ENCODE assay signal across 14 cellular contexts in the genomic region with DNA sequence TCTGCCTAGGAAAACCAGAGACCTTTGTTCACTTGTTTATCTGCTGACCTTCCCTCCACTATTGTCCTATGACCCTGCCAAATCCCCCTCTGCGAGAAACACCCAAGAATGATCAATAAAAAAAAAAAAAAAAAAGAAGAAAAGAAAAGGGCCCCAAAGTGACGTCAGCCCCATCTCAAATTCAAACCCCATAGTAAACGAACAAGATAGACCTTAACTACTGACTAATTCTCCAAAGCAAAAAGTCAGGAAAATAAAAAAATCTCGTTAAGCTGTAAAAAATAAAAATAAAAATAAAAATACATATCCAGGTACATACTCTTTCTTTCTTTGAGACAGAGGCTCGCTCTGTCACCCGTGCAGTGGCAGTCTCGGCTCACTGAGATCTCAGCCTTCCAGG. TPM values are rescaled to one million over a fixed set of nuclear protein-coding genes. Genes with fewer than 3 reads are reported as not detected.
DNase-seq lines count a peak whose midpoint lies in the region; ATAC-seq, FAIRE-seq and TF ChIP-seq lines count a peak whose summit lies in the region.
"Not testable (repeated sequence)": the region's sequence is repeated elsewhere in the genome, so short reads cannot be mapped to it uniquely, and the experiment has no call there.
"Had no signal": no experiment of that assay in that cellular context is flagged by ENCODE, and none has a peak within 500 bp of the region (broad histone marks: within the 10 kb centered on the region; RNA-seq: fewer than 3 reads in every experiment).

No MANE protein-coding gene starts in this region.

- TF ChIP-seq EP300 in A549 (IDR thresholded peaks at IDR 0.05); K562 (IDR thresholded peaks at IDR 0.05; ENCODE audit: low read length): not testable (repeated sequence)

- POLR2A ChIA-PET in A549 (lab: Yijun Ruan, JAX); activated CD4-positive, alpha-beta T cell treated with anti-CD3 and anti-CD28 coated beads, Interleukin-2, amount 10 ng/mL, durations not matched to agents 7 days and 5 days (lab: Charles Lee); K562 (lab: Yijun Ruan, JAX): not testable (repeated sequence)
- POLR2A ChIA-PET in PC-9 (lab: Charles Lee; ENCODE audit: unreplicated experiment), result interaction anchor here (0.6 kb wide), 1 partner anchor 158 kb away, joined by 5 read pairs; no protein-coding TSS in a partner anchor

- H3K27ac ChIP-seq in A549; GM23248; PC-9; K562 (ENCODE audit: extremely low read depth, low read depth, low read length); keratinocyte (ENCODE audit: control insufficient read depth, insufficient read depth, low read length): not testable (repeated sequence)

- not testable (repeated sequence) for H4K20me1 ChIP-seq in GM23248 (ENCODE audit: insufficient read depth); PC-9 (ENCODE audit: insufficient read depth); K562 (replicated peaks; ENCODE audit: control insufficient read depth, insufficient read depth, low read length); keratinocyte (ENCODE audit: control insufficient read depth, extremely low read depth, insufficient read depth, low read length)

- 0 out of 3 replicates have a peak overlapping the region, but pooled peaks have one; percentile 76 for H3K4me2 ChIP-seq in A549
- H3K4me2 ChIP-seq in GM23248 (ENCODE audit: unreplicated experiment), result peak overlapping the region; percentile 93
- H3K4me2 ChIP-seq in PC-9, result 0 out of 2 replicates have a peak overlapping the region, but pooled peaks have one; percentile 91
- H3K4me2 ChIP-seq in K562 (ENCODE audit: insufficient read depth, low read length); keratinocyte (ENCODE audit: control insufficient read depth, extremely low read depth, insufficient read depth, low read depth, low read length): not testable (repeated sequence)

- CTCF ChIA-PET in A549 (lab: Yijun Ruan, JAX), result interaction anchor here (1.9 to 2.2 kb wide), 4 partner anchors 10 to 436 kb away, joined by 10 to 25 read pairs (median 24); no protein-coding TSS in a partner anchor
- CTCF ChIA-PET in PC-9 (lab: Charles Lee), result interaction anchor here (0.7 kb wide), 2 partner anchors 51 to 108 kb away, joined by 3 read pairs; no protein-coding TSS in a partner anchor
- CTCF ChIA-PET in activated CD4-positive, alpha-beta T cell treated with anti-CD3 and anti-CD28 coated beads, Interleukin-2, amount 10 ng/mL, durations not matched to agents 7 days and 5 days (lab: Charles Lee), result not testable (repeated sequence)
- CTCF ChIA-PET in K562 (lab: Yijun Ruan, JAX; ENCODE audit: low intra/inter-chr PET ratio), result interaction anchor here (1.1 kb wide), 1 partner anchor 565 kb away, joined by 4 read pairs; no protein-coding TSS in a partner anchor

- not testable (repeated sequence) for H3K27me3 Mint-ChIP-seq in activated CD4-positive, alpha-beta T cell treated with anti-CD3 and anti-CD28 coated beads, Interleukin-2, amount 10 ng/mL, durations not matched to agents 7 days and 5 days; natural killer cell treated with Interleukin-12 subunit alpha and Interleukin-12 subunit beta and Interleukin-15 and Interleukin-18, amount 100 ng/mL, for 72 hours

- peaks cover 11% of the 10 kb centered on the region for H3K36me3 Mint-ChIP-seq in activated CD4-positive, alpha-beta T cell treated with anti-CD3 and anti-CD28 coated beads, Interleukin-2, amount 10 ng/mL, durations not matched to agents 7 days and 5 days (ENCODE audit: low read depth)
- not testable (repeated sequence) for H3K36me3 Mint-ChIP-seq in natural killer cell treated with Interleukin-12 subunit alpha and Interleukin-12 subunit beta and Interleukin-15 and Interleukin-18, amount 100 ng/mL, for 72 hours; stimulated activated effector memory CD8-positive, alpha-beta T cell treated with anti-CD3 and anti-CD28 coated beads, Interleukin-12 subunit alpha, Interleukin-12 subunit beta, amount 100 ng/mL, for 72 hours

- not testable (repeated sequence) for H3K9me3 ChIP-seq in A549; GM23248 (ENCODE audit: low read depth); PC-9 (ENCODE audit: insufficient read depth, low read depth); K562 (replicated peaks; ENCODE audit: control insufficient read depth, insufficient read depth, low read depth, low read length); keratinocyte (ENCODE audit: control insufficient read depth, low read depth, low read length)

- TF ChIP-seq POLR2A in A549 (IDR thresholded peaks at IDR 0.05; ENCODE audit: low read length); K562 (conservative IDR thresholded peaks at IDR 0.05): not testable (repeated sequence)

- H3K36me3 ChIP-seq in GM23248 (ENCODE audit: low read depth); PC-9 (ENCODE audit: low read depth); K562 (ENCODE audit: control insufficient read depth, insufficient read depth, low read length); keratinocyte (ENCODE audit: control insufficient read depth in 2 of 2, extremely low read depth in 1 of 2, insufficient read depth in 2 of 2, low read length in 2 of 2): not testable (repeated sequence)

- intact Hi-C loops in PC-9 (cut with micrococcal nuclease; ENCODE audit: unreplicated experiment) (loop anchor here (10.0 kb wide), 2 partner anchors 361 to 961 kb away; no protein-coding TSS in a partner anchor), K562 (cut with micrococcal nuclease) (loop anchor here (5.0 to 10.0 kb wide), 2 partner anchors 191 to 564 kb away; no protein-coding TSS in a partner anchor)

- H3K9me2 ChIP-seq in GM23248 (ENCODE audit: insufficient read depth); PC-9 (ENCODE audit: insufficient read depth): not testable (repeated sequence)

- in situ Hi-C loops in GM23248 (cut with MboI), result loop anchor here (25.0 kb wide), 1 partner anchor 359 kb away; no protein-coding TSS in a partner anchor
- in situ Hi-C loops in K562 (cut with MboI), result not testable (repeated sequence)

- H3K79me2 ChIP-seq in GM23248 (ENCODE audit: insufficient read depth); PC-9 (ENCODE audit: low read depth); K562 (ENCODE audit: control insufficient read depth, insufficient read depth, low read length); keratinocyte (ENCODE audit: control insufficient read depth, insufficient read depth, low read length): not testable (repeated sequence)

- peak overlapping the region; percentile 86 for H3K4me3 Mint-ChIP-seq in activated CD4-positive, alpha-beta T cell treated with anti-CD3 and anti-CD28 coated beads, Interleukin-2, amount 10 ng/mL, durations not matched to agents 7 days and 5 days
- peak overlapping the region; percentile 91 for H3K4me3 Mint-ChIP-seq in natural killer cell treated with Interleukin-12 subunit alpha and Interleukin-12 subunit beta and Interleukin-15 and Interleukin-18, amount 100 ng/mL, for 72 hours
- peak overlapping the region; percentile 87 for H3K4me3 Mint-ChIP-seq in stimulated activated effector memory CD8-positive, alpha-beta T cell treated with anti-CD3 and anti-CD28 coated beads, Interleukin-12 subunit alpha, Interleukin-12 subunit beta, amount 100 ng/mL, for 72 hours

- not testable (repeated sequence) for H3K9me3 Mint-ChIP-seq in activated CD4-positive, alpha-beta T cell treated with anti-CD3 and anti-CD28 coated beads, Interleukin-2, amount 10 ng/mL, durations not matched to agents 7 days and 5 days; natural killer cell treated with Interleukin-12 subunit alpha and Interleukin-12 subunit beta and Interleukin-15 and Interleukin-18, amount 100 ng/mL, for 72 hours; stimulated activated effector memory CD8-positive, alpha-beta T cell treated with anti-CD3 and anti-CD28 coated beads, Interleukin-12 subunit alpha, Interleukin-12 subunit beta, amount 100 ng/mL, for 72 hours

- dilution Hi-C loops in keratinocyte (cut with MboI; ENCODE audit: extremely low pct_ligation_motif_present, low sequenced_read_pairs), result not testable (repeated sequence)

- H3F3A ChIP-seq in GM23248 (ENCODE audit: insufficient read depth); PC-9 (ENCODE audit: insufficient read depth, low read depth): not testable (repeated sequence)

- not testable (repeated sequence) for TF ChIP-seq RAD21 in A549 (conservative IDR thresholded peaks at IDR 0.05 in 1 of 2, IDR thresholded peaks at IDR 0.05 in 1 of 2); K562 (CRISPR knock-in tag; conservative IDR thresholded peaks at IDR 0.05 in 1 of 2, IDR thresholded peaks at IDR 0.05 in 1 of 2)

- H3K27me3 ChIP-seq in GM23248 (replicated peaks; ENCODE audit: insufficient read depth); PC-9 (ENCODE audit: insufficient read depth, low read depth); K562 (ENCODE audit: control insufficient read depth in 2 of 2, insufficient read depth in 2 of 2, low read length in 2 of 2); keratinocyte (ENCODE audit: control insufficient read depth, extremely low read depth, insufficient read depth, low read length): not testable (repeated sequence)

- H3K4me3 ChIP-seq in A549; PC-9; K562; keratinocyte (ENCODE audit: control insufficient read depth in 2 of 3, extremely low read depth in 1 of 3, insufficient read depth in 2 of 3, low read depth in 1 of 3, low read length in 3 of 3): not testable (repeated sequence)
- H3K4me3 ChIP-seq in GM23248, result peak overlapping the region; percentile 77; the same call in 1 of the 2 replicates

- DNase-seq in A549 (ENCODE audit: low read depth in 1 of 2, low spot score in 1 of 2); GM23248; PC-9; activated CD4-positive, alpha-beta T cell treated with anti-CD3 and anti-CD28 coated beads, Interleukin-2, amount 10 ng/mL, durations not matched to agents 7 days and 5 days; K562 (ENCODE audit: extremely low read depth in 1 of 4, low spot score in 3 of 4); keratinocyte (ENCODE audit: low read depth, low spot score); natural killer cell treated with Interleukin-12 subunit alpha and Interleukin-12 subunit beta and Interleukin-15 and Interleukin-18, amount 100 ng/mL, for 72 hours (ENCODE audit: low spot score); stimulated activated effector memory CD8-positive, alpha-beta T cell treated with anti-CD3 and anti-CD28 coated beads, Interleukin-12 subunit alpha, Interleukin-12 subunit beta, amount 100 ng/mL, for 72 hours (ENCODE audit: low spot score in 2 of 2): not testable (repeated sequence)

- H3K4me1 ChIP-seq in A549; PC-9 (replicated peaks; ENCODE audit: insufficient read depth); keratinocyte (ENCODE audit: control insufficient read depth, extremely low read depth, insufficient read depth, low read length): not testable (repeated sequence)
- H3K4me1 ChIP-seq in GM23248 (ENCODE audit: insufficient read depth) (peaks cover 12% of the 10 kb centered on the region), K562 (replicated peaks in 1 of 2; ENCODE audit: control insufficient read depth in 2 of 2, insufficient read depth in 2 of 2, low read length in 2 of 2) (peaks cover 4 to 11% of the 10 kb centered on the region in 2 experiments; a peak in 2 of 5 replicates)

- BruUV-seq in PC-9 (replicated peaks; lab: Mats Ljungman, UMichigan); K562 (replicated peaks; lab: Mats Ljungman, UMichigan): not testable (repeated sequence)

- not testable (repeated sequence) for FAIRE-seq in A549 (lab: Jason Lieb, UNC)
- FAIRE-seq in K562 (lab: Jason Lieb, UNC), result peak; percentile 77
- peak; percentile 60 for FAIRE-seq in keratinocyte (lab: Jason Lieb, UNC)

- not testable (repeated sequence) for TF ChIP-seq CTCF in A549 (IDR thresholded peaks at IDR 0.05); PC-9 (conservative IDR thresholded peaks at IDR 0.05); K562 (IDR thresholded peaks at IDR 0.05 in 2 of 3, conservative IDR thresholded peaks at IDR 0.05 in 1 of 3; ENCODE audit: insufficient read depth in 2 of 3, low read depth in 1 of 3, low read length in 3 of 3); keratinocyte (optimal IDR thresholded peaks at IDR 0.05 in 1 of 3, IDR thresholded peaks at IDR 0.05 in 1 of 3, conservative IDR thresholded peaks at IDR 0.05 in 1 of 3; ENCODE audit: extremely low read depth in 1 of 3, insufficient read depth in 2 of 3, low read length in 3 of 3)

- H3K9ac ChIP-seq in GM23248; K562 (ENCODE audit: insufficient read depth in 1 of 2, low read depth in 2 of 2, low read length in 2 of 2); keratinocyte (ENCODE audit: control insufficient read depth, extremely low read depth, insufficient read depth, low read length): not testable (repeated sequence)

- H2AFZ ChIP-seq in GM23248; PC-9; K562 (ENCODE audit: low read depth, low read length); keratinocyte (ENCODE audit: control insufficient read depth, low read length): not testable (repeated sequence)

- not testable (repeated sequence) for ATAC-seq in A549; K562; natural killer cell treated with Interleukin-12 subunit alpha and Interleukin-12 subunit beta and Interleukin-15 and Interleukin-18, amount 100 ng/mL, for 72 hours; stimulated activated effector memory CD8-positive, alpha-beta T cell treated with anti-CD3 and anti-CD28 coated beads, Interleukin-12 subunit alpha, Interleukin-12 subunit beta, amount 100 ng/mL, for 72 hours

- 96% methylated on average over 6 of the region's 7 CpGs for WGBS in A549 (ENCODE audit: missing lambda C conversion rate)
- 79 to 80% methylated on average over 5 to 6 of the region's 7 CpGs for WGBS in GM23248 (ENCODE audit: low coverage in 1 of 2, low lambda C conversion rate in 2 of 2, missing lambda C conversion rate in 2 of 2), 2 experiments
- 62% methylated on average over 4 of the region's 7 CpGs for WGBS in K562 (ENCODE audit: insufficient coverage, low coverage, missing lambda C conversion rate)

- H3K9me1 ChIP-seq in K562 (ENCODE audit: control insufficient read depth, insufficient read depth, low read length); keratinocyte (ENCODE audit: control insufficient read depth, extremely low read depth, insufficient read depth, low read length): not testable (repeated sequence)

- H3K4me1 Mint-ChIP-seq in activated CD4-positive, alpha-beta T cell treated with anti-CD3 and anti-CD28 coated beads, Interleukin-2, amount 10 ng/mL, durations not matched to agents 7 days and 5 days, result peaks cover 18% of the 10 kb centered on the region
- H3K4me1 Mint-ChIP-seq in natural killer cell treated with Interleukin-12 subunit alpha and Interleukin-12 subunit beta and Interleukin-15 and Interleukin-18, amount 100 ng/mL, for 72 hours (ENCODE audit: low read depth in 2 of 2), result peaks cover 10 to 12% of the 10 kb centered on the region in 2 donors
- not testable (repeated sequence) for H3K4me1 Mint-ChIP-seq in stimulated activated effector memory CD8-positive, alpha-beta T cell treated with anti-CD3 and anti-CD28 coated beads, Interleukin-12 subunit alpha, Interleukin-12 subunit beta, amount 100 ng/mL, for 72 hours

- not testable (repeated sequence) for H3K27ac Mint-ChIP-seq in activated CD4-positive, alpha-beta T cell treated with anti-CD3 and anti-CD28 coated beads, Interleukin-2, amount 10 ng/mL, durations not matched to agents 7 days and 5 days; natural killer cell treated with Interleukin-12 subunit alpha and Interleukin-12 subunit beta and Interleukin-15 and Interleukin-18, amount 100 ng/mL, for 72 hours; stimulated activated effector memory CD8-positive, alpha-beta T cell treated with anti-CD3 and anti-CD28 coated beads, Interleukin-12 subunit alpha, Interleukin-12 subunit beta, amount 100 ng/mL, for 72 hours

RNA-seq across cellular contexts. Expression of a gene that starts 1.6 kb away (rescaled TPM):
- polyA plus RNA-seq in A549 (2011; rRNA removed) (not detected in 2 replicates), A549 (2017; fragmentation: RNase III; extraction: RNeasy Plus Mini Kit Qiagen cat#74134 plus additional on column Dnase treatment) (not detected in 3 replicates), GM23248 (2016; fragmentation: Nextera tagmentation; extraction: Ambion mirVana) (not detected in 2 replicates), K562 (2011; rRNA removed) (not detected in 2 replicates), K562 (2014; fragmentation: Illumina TruSeq; extraction: Trizol) (not detected in 2 replicates), K562 (2014; fragmentation: Nextera tagmentation; extraction: Ambion mirVana) (not detected), K562 (2014; rRNA removed) (not detected in 2 replicates), keratinocyte (not detected in 3 replicates)
- polyA plus RNA-seq in A549 (2012; cell fraction: cytosol; rRNA removed), result not detected in 2 replicates
- not detected in 2 replicates for polyA plus RNA-seq in A549 (2012; cell fraction: nucleus; rRNA removed)
- not detected in 2 replicates for polyA minus RNA-seq in A549 (2011; rRNA and poly(A)+ RNA removed)
- not detected in 2 replicates for total RNA-seq in GM23248 (2014; rRNA removed; shearing (Covaris generic))
- total RNA-seq in PC-9 (2021) (not detected in 2 replicates), K562 (2014; rRNA removed) (not detected in 2 replicates), K562 (2014; rRNA removed; fragmentation: Illumina TruSeq; extraction: Trizol) (not detected in 2 replicates), K562 (2015; rRNA removed; fragmentation: Illumina TruSeq; extraction: Trizol) (not detected in 2 replicates), K562 (2021) (not detected in 2 replicates)
- total RNA-seq in activated CD4-positive, alpha-beta T cell treated with anti-CD3 and anti-CD28 coated beads, Interleukin-2, amount 10 ng/mL, durations not matched to agents 7 days and 5 days, result not detected
- total RNA-seq in K562 (2011; cell fraction: chromatin; rRNA removed; ENCODE audit: low replicate concordance), result not detected in 2 replicates
- not detected in 2 replicates for total RNA-seq in K562 (2011; cell fraction: nucleolus; rRNA removed)
- total RNA-seq in K562 (2011; cell fraction: nucleoplasm; rRNA removed), result not detected in 2 replicates
- polyA plus RNA-seq in K562 (2011; cell fraction: cytosol; rRNA removed), result not detected in 2 replicates
- polyA plus RNA-seq in K562 (2011; cell fraction: nucleus; rRNA removed), result not detected in 2 replicates
- polyA plus RNA-seq in K562 (2012), result not detected in 2 replicates
- not detected in 2 replicates for polyA minus RNA-seq in K562 (2011; rRNA and poly(A)+ RNA removed)
- not detected in 2 replicates for polyA minus RNA-seq in K562 (2011; cell fraction: cytosol; rRNA and poly(A)+ RNA removed)
- not detected in 2 replicates for polyA minus RNA-seq in K562 (2011; cell fraction: nucleus; rRNA and poly(A)+ RNA removed)
- not detected for polyA plus RNA-seq in keratinocyte (2011; ENCODE audit: low read depth)
- polyA plus RNA-seq in keratinocyte (2011; cell fraction: cytosol; rRNA removed), result not detected in 2 replicates
- not detected in 2 replicates for polyA plus RNA-seq in keratinocyte (2011; cell fraction: nucleus; rRNA removed)
- polyA plus RNA-seq in keratinocyte (2012; ENCODE audit: low replicate concordance), result not detected in 2 replicates
- not detected in 3 replicates for polyA minus RNA-seq in keratinocyte
- not detected for polyA minus RNA-seq in keratinocyte (2011; cell fraction: cytosol; rRNA and poly(A)+ RNA removed)
- not detected in 2 replicates for polyA minus RNA-seq in keratinocyte (2011; cell fraction: nucleus; rRNA and poly(A)+ RNA removed)
- not detected for total RNA-seq in natural killer cell treated with Interleukin-12 subunit alpha and Interleukin-12 subunit beta and Interleukin-15 and Interleukin-18, amount 100 ng/mL, for 72 hours
- total RNA-seq: CD8-positive, alpha-beta memory T cell; G401; GM12878; GM23338; H7; IMR-90 had no signal
- polyA plus RNA-seq: CD8-positive, alpha-beta memory T cell; GM12878; GM23338; IMR-90 had no signal

RNA-seq across cellular contexts. Expression of a gene that starts 42.6 kb away (rescaled TPM):
- polyA plus RNA-seq in A549 (2011; rRNA removed) (34.2 and 41.6 TPM in 2 replicates), A549 (2017; fragmentation: RNase III; extraction: RNeasy Plus Mini Kit Qiagen cat#74134 plus additional on column Dnase treatment) (10.8 to 15.5 TPM (median 11.6 TPM) in 3 replicates), GM23248 (2016; fragmentation: Nextera tagmentation; extraction: Ambion mirVana) (3.5 TPM in 2 replicates), K562 (2011; rRNA removed) (0.38 and 0.57 TPM in 2 replicates), K562 (2014; fragmentation: Illumina TruSeq; extraction: Trizol) (0.17 and 0.42 TPM in 2 replicates), K562 (2014; fragmentation: Nextera tagmentation; extraction: Ambion mirVana) (under 1 TPM; 0.06 to 0.07 TPM), K562 (2014; rRNA removed) (0.13 and 0.19 TPM in 2 replicates), keratinocyte (1.3 to 3.1 TPM (median 1.4 TPM) in 3 replicates)
- 4.1 and 4.6 TPM in 2 replicates for polyA plus RNA-seq in A549 (2012; cell fraction: cytosol; rRNA removed)
- polyA plus RNA-seq in A549 (2012; cell fraction: nucleus; rRNA removed), result 5.4 and 13.3 TPM in 2 replicates
- 15.1 and 16.5 TPM in 2 replicates for polyA minus RNA-seq in A549 (2011; rRNA and poly(A)+ RNA removed)
- 3.3 and 5.3 TPM in 2 replicates for total RNA-seq in GM23248 (2014; rRNA removed; shearing (Covaris generic))
- total RNA-seq in PC-9 (2021) (13.3 and 16.0 TPM in 2 replicates), K562 (2014; rRNA removed) (0.05 and 0.33 TPM in 2 replicates), K562 (2014; rRNA removed; fragmentation: Illumina TruSeq; extraction: Trizol) (0.26 and 0.55 TPM in 2 replicates), K562 (2015; rRNA removed; fragmentation: Illumina TruSeq; extraction: Trizol) (0.30 and 0.43 TPM in 2 replicates), K562 (2021) (0.35 and 0.36 TPM in 2 replicates)
- 10 to 100 TPM; 43.5 to 45.6 TPM for total RNA-seq in activated CD4-positive, alpha-beta T cell treated with anti-CD3 and anti-CD28 coated beads, Interleukin-2, amount 10 ng/mL, durations not matched to agents 7 days and 5 days
- total RNA-seq in K562 (2011; cell fraction: chromatin; rRNA removed; ENCODE audit: low replicate concordance), result 0.37 and 0.46 TPM in 2 replicates
- 0.79 TPM in 1 of 2 replicates, not detected in the other for total RNA-seq in K562 (2011; cell fraction: nucleolus; rRNA removed)
- total RNA-seq in K562 (2011; cell fraction: nucleoplasm; rRNA removed), result 0.66 and 1.2 TPM in 2 replicates
- 0.04 TPM in 2 replicates for polyA plus RNA-seq in K562 (2011; cell fraction: cytosol; rRNA removed)
- 0.67 and 0.91 TPM in 2 replicates for polyA plus RNA-seq in K562 (2011; cell fraction: nucleus; rRNA removed)
- polyA plus RNA-seq in K562 (2012), result 0.30 and 0.36 TPM in 2 replicates
- 0.42 and 0.60 TPM in 2 replicates for polyA minus RNA-seq in K562 (2011; rRNA and poly(A)+ RNA removed)
- not detected in 2 replicates for polyA minus RNA-seq in K562 (2011; cell fraction: cytosol; rRNA and poly(A)+ RNA removed)
- polyA minus RNA-seq in K562 (2011; cell fraction: nucleus; rRNA and poly(A)+ RNA removed), result 0.40 and 1.1 TPM in 2 replicates
- polyA plus RNA-seq in keratinocyte (2011; ENCODE audit: low read depth), result 13.9 TPM
- polyA plus RNA-seq in keratinocyte (2011; cell fraction: cytosol; rRNA removed), result 0.68 and 1.8 TPM in 2 replicates
- 6.2 and 11.0 TPM in 2 replicates for polyA plus RNA-seq in keratinocyte (2011; cell fraction: nucleus; rRNA removed)
- 1.0 and 8.3 TPM in 2 replicates for polyA plus RNA-seq in keratinocyte (2012; ENCODE audit: low replicate concordance)
- 1.2 to 3.0 TPM (median 1.9 TPM) in 3 replicates for polyA minus RNA-seq in keratinocyte
- polyA minus RNA-seq in keratinocyte (2011; cell fraction: cytosol; rRNA and poly(A)+ RNA removed), result not detected
- polyA minus RNA-seq in keratinocyte (2011; cell fraction: nucleus; rRNA and poly(A)+ RNA removed), result 3.9 and 7.0 TPM in 2 replicates
- total RNA-seq in natural killer cell treated with Interleukin-12 subunit alpha and Interleukin-12 subunit beta and Interleukin-15 and Interleukin-18, amount 100 ng/mL, for 72 hours, result 10 to 100 TPM; 68.8 to 74.8 TPM
